16 cellular contexts compared by ENCODE assay signal in genomic region chr2:168432100-168432499, GRCh38.
"Had no signal": no experiment of that assay in that cellular context is flagged by ENCODE, and none has a peak within 500 bp of the region (broad histone marks: within the 10 kb centered on the region; RNA-seq: fewer than 3 reads in every experiment).

No MANE protein-coding gene starts in this region.

- H3K4me3 Mint-ChIP-seq: mesothelial cell of epicardium had no signal

- ATAC-seq: gastroesophageal sphincter, heart right ventricle, left lung had no signal

- DNase-seq: activated CD8-positive, alpha-beta memory T cell treated with anti-CD3 and anti-CD28 coated beads for 24 hours; activated CD8-positive, alpha-beta memory T cell treated with anti-CD3 and anti-CD28 coated beads, Interleukin-2, amount 50 U/mL, for 48 hours; amygdala; dermis blood vessel endothelial cell; effector memory CD4-positive, alpha-beta T cell; heart right ventricle; left lung; stimulated activated CD4-positive, alpha-beta T cell treated with anti-CD3 and anti-CD28 coated beads, Interleukin-12 subunit alpha, Interleukin-12 subunit beta, amount 100 ng/mL, for 4 hours; WERI-Rb-1 had no signal

- H3K4me1 ChIP-seq: gastroesophageal sphincter, left lung, prostate gland, right atrium auricular region, tibial nerve had no signal

- H3K36me3 Mint-ChIP-seq: mesothelial cell of epicardium had no signal

- H3K4me3 ChIP-seq: cardiac muscle cell, esophagus muscularis mucosa, gastroesophageal sphincter, heart right ventricle, left lung, prostate gland, right atrium auricular region, tibial nerve had no signal

- H3K27ac ChIP-seq: cardiac muscle cell, esophagus muscularis mucosa, gastroesophageal sphincter, heart right ventricle, left lung, prostate gland, right atrium auricular region, tibial nerve, WERI-Rb-1 had no signal

- H3K27me3 ChIP-seq: cardiac muscle cell, esophagus muscularis mucosa, gastroesophageal sphincter, heart right ventricle, left lung, right atrium auricular region, tibial nerve had no signal

- H3K36me3 ChIP-seq: cardiac muscle cell, esophagus muscularis mucosa, gastroesophageal sphincter, heart right ventricle, left lung, prostate gland, right atrium auricular region, tibial nerve, WERI-Rb-1 had no signal

- H3K9me3 ChIP-seq: esophagus muscularis mucosa, gastroesophageal sphincter, heart right ventricle, left lung, prostate gland, right atrium auricular region, tibial nerve had no signal
